Comparison of ENCODE assay signal across 24 cellular contexts in the genomic region with DNA sequence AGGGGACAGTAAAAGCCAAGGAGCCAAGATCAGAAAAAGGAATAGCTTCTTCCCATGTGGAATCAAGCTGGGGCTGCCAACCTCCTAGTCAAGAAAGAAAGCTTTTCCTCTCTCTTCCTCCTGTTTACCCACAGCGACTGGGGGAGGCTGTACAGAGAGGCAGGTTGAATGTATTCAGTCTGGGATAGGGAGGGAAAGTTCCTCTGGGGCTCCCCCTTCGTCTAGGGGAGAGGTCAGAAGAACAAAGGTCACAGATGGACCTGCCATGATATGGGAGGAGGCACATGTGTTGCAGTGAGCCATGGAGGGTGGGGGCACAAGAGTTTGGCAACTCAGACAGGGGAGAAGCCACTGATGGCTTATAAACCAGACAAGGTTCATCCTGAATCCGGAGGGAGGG.
DNase-seq lines count a peak whose midpoint lies in the region; ATAC-seq and TF ChIP-seq lines count a peak whose summit lies in the region.
"Had no signal": no experiment of that assay in that cellular context is flagged by ENCODE, and none has a peak within 500 bp of the region (broad histone marks: within the 10 kb centered on the region; RNA-seq: fewer than 3 reads in every experiment).

No MANE protein-coding gene starts in this region.

- H3K27ac ChIP-seq in RWPE2 (ENCODE audit: poor library complexity, severe bottlenecking): peak overlapping the region; percentile 88
- H3K27ac ChIP-seq in neural progenitor cell: no peak overlapping the region
- no peak overlapping the region for H3K27ac ChIP-seq in MM.1S (ENCODE audit: low read length)
- peak overlapping the region in 1 of 2 donors; percentile 67 for H3K27ac ChIP-seq in ascending aorta
- H3K27ac ChIP-seq: breast epithelium, HL-60 had no signal

- H3K4me3 ChIP-seq in RWPE2 (ENCODE audit: severe bottlenecking) (no peak overlapping the region), neural progenitor cell (no peak overlapping the region), MM.1S (ENCODE audit: low read length) (no peak overlapping the region), ascending aorta (no peak overlapping the region)
- H3K4me3 ChIP-seq: breast epithelium had no signal

- no peak for DNase-seq in RWPE2 (ENCODE audit: low spot score)
- no peak for DNase-seq in glutamatergic neuron
- no peak for DNase-seq in neural progenitor cell (ENCODE audit: low spot score)
- no peak for DNase-seq in type B pancreatic cell (ENCODE audit: extremely low spot score, unreplicated experiment)
- no peak for DNase-seq in MM.1S
- DNase-seq in ascending aorta (ENCODE audit: low spot score in 2 of 2): no peak
- no peak for DNase-seq in NCI-H2227 (lab: John Stamatoyannopoulos, UW; ENCODE audit: unreplicated experiment)
- DNase-seq: activated CD4-positive, alpha-beta T cell treated with anti-CD3 and anti-CD28 coated beads, Interleukin-2, amount 10 ng/mL, durations not matched to agents 24 days and 14 days; activated CD8-positive, alpha-beta memory T cell treated with anti-CD3 and anti-CD28 coated beads, Interleukin-2, amount 10 ng/mL, durations not matched to agents 7 days and 5 days; activated naive CD8-positive, alpha-beta T cell treated with anti-CD3 and anti-CD28 coated beads, Interleukin-2, amount 50 U/mL, for 24 hours; CD4-positive, alpha-beta T cell; foreskin fibroblast; GF-D8; NCI-H1694 treated with DMSO at 0.1 percent for 48 hours; NCI-H2227 treated with DMSO at 0.1 percent for 48 hours; NCI-H748 treated with DMSO at 0.1 percent for 48 hours; SIG-M5; substantia nigra had no signal

- peaks cover 33% of the 10 kb centered on the region for H3K4me1 ChIP-seq in RWPE2 (ENCODE audit: insufficient read depth, poor library complexity, severe bottlenecking)
- H3K4me1 ChIP-seq in neural progenitor cell: peaks cover 74% of the 10 kb centered on the region
- peaks cover 31% of the 10 kb centered on the region for H3K4me1 ChIP-seq in MM.1S (ENCODE audit: low read length)
- peaks cover 5 to 42% of the 10 kb centered on the region in 2 donors for H3K4me1 ChIP-seq in ascending aorta

- no peak overlapping the region for H3K9ac ChIP-seq in neural progenitor cell
- no peak overlapping the region for H3K9ac ChIP-seq in MM.1S (ENCODE audit: low read length)

- H3K4me2 ChIP-seq in neural progenitor cell: no peak overlapping the region
- no peak overlapping the region for H3K4me2 ChIP-seq in MM.1S (ENCODE audit: low read depth, low read length)

- H3K79me2 ChIP-seq in neural progenitor cell (ENCODE audit: low read depth) (no peaks in the 10 kb centered on the region), MM.1S (ENCODE audit: low read length) (no peaks in the 10 kb centered on the region)

- H3K9me3 ChIP-seq in RWPE2 (ENCODE audit: severe bottlenecking) (no peaks in the 10 kb centered on the region), neural progenitor cell (ENCODE audit: low read depth) (no peaks in the 10 kb centered on the region), MM.1S (replicated peaks; ENCODE audit: insufficient read depth, low read length) (no peaks in the 10 kb centered on the region), ascending aorta (no peaks in the 10 kb centered on the region)
- H3K9me3 ChIP-seq: breast epithelium had no signal

- H4K20me1 ChIP-seq in neural progenitor cell (ENCODE audit: low read depth) (no peaks in the 10 kb centered on the region), MM.1S (ENCODE audit: insufficient read depth, low read length) (no peaks in the 10 kb centered on the region)

- H3K9me2 ChIP-seq in MM.1S (replicated peaks; ENCODE audit: insufficient read depth, low read length): no peaks in the 10 kb centered on the region

- TF ChIP-seq CTCF in RWPE2 (IDR thresholded peaks at IDR 0.05; ENCODE audit: poor library complexity, severe bottlenecking): no peak
- TF ChIP-seq CTCF in glutamatergic neuron (IDR thresholded peaks at IDR 0.05; ENCODE audit: partially characterized antibody, unreplicated experiment): no peak
- TF ChIP-seq CTCF in neural progenitor cell (IDR thresholded peaks at IDR 0.05): no peak
- TF ChIP-seq CTCF in type B pancreatic cell (conservative IDR thresholded peaks at IDR 0.05): no peak
- TF ChIP-seq CTCF in MM.1S (IDR thresholded peaks at IDR 0.05; ENCODE audit: low read length): no peak
- TF ChIP-seq CTCF in ascending aorta (IDR thresholded peaks at IDR 0.05): no peak

- no peak overlapping the region for H3K4me3 Mint-ChIP-seq in glutamatergic neuron (ENCODE audit: unreplicated experiment)
- H3K4me3 Mint-ChIP-seq in neural progenitor cell: no peak overlapping the region
- peak overlapping the region; percentile 63 for H3K4me3 Mint-ChIP-seq in type B pancreatic cell
- H3K4me3 Mint-ChIP-seq: activated CD4-positive, alpha-beta T cell treated with anti-CD3 and anti-CD28 coated beads, Interleukin-2, amount 10 ng/mL, durations not matched to agents 24 days and 14 days; activated CD8-positive, alpha-beta memory T cell treated with anti-CD3 and anti-CD28 coated beads, Interleukin-2, amount 10 ng/mL, durations not matched to agents 7 days and 5 days; activated naive CD8-positive, alpha-beta T cell treated with anti-CD3 and anti-CD28 coated beads, Interleukin-2, amount 50 U/mL, for 24 hours; CD4-positive, alpha-beta T cell; dendritic cell treated with granulocyte-macrophage colony-stimulating factor and Interleukin-4, amounts not matched to agents 40 ng/mL and 50 ng/mL, for 4 days; IgD-negative memory B cell; mesothelial cell of epicardium; neural crest cell had no signal

- H3K27ac Mint-ChIP-seq in glutamatergic neuron (ENCODE audit: unreplicated experiment) (peak overlapping the region; percentile 43), neural progenitor cell (peak overlapping the region; percentile 76), type B pancreatic cell (peak overlapping the region; percentile 86)
- H3K27ac Mint-ChIP-seq: activated CD4-positive, alpha-beta T cell treated with anti-CD3 and anti-CD28 coated beads, Interleukin-2, amount 10 ng/mL, durations not matched to agents 24 days and 14 days; activated CD8-positive, alpha-beta memory T cell treated with anti-CD3 and anti-CD28 coated beads, Interleukin-2, amount 10 ng/mL, durations not matched to agents 7 days and 5 days; activated naive CD8-positive, alpha-beta T cell treated with anti-CD3 and anti-CD28 coated beads, Interleukin-2, amount 50 U/mL, for 24 hours; CD4-positive, alpha-beta T cell; dendritic cell treated with granulocyte-macrophage colony-stimulating factor and Interleukin-4, amounts not matched to agents 40 ng/mL and 50 ng/mL, for 4 days; IgD-negative memory B cell; mesothelial cell of epicardium had no signal

- H3K36me3 Mint-ChIP-seq in glutamatergic neuron (ENCODE audit: unreplicated experiment): no peaks in the 10 kb centered on the region
- peaks cover 8% of the 10 kb centered on the region for H3K36me3 Mint-ChIP-seq in neural progenitor cell
- peaks cover 19% of the 10 kb centered on the region for H3K36me3 Mint-ChIP-seq in type B pancreatic cell
- H3K36me3 Mint-ChIP-seq: activated CD8-positive, alpha-beta memory T cell treated with anti-CD3 and anti-CD28 coated beads, Interleukin-2, amount 10 ng/mL, durations not matched to agents 7 days and 5 days; IgD-negative memory B cell; mesothelial cell of epicardium had no signal

- no peak overlapping the region for H2AFZ ChIP-seq in neural progenitor cell (replicated peaks)
- no peak overlapping the region for H2AFZ ChIP-seq in MM.1S (ENCODE audit: low read length)

- no peak for ATAC-seq in RWPE2 (ENCODE audit: low read depth)
- ATAC-seq: activated CD8-positive, alpha-beta memory T cell treated with anti-CD3 and anti-CD28 coated beads, Interleukin-2, amount 10 ng/mL, durations not matched to agents 7 days and 5 days; activated naive CD8-positive, alpha-beta T cell treated with anti-CD3 and anti-CD28 coated beads, Interleukin-2, amount 50 U/mL, for 24 hours had no signal

- H3K27me3 ChIP-seq in RWPE2 (ENCODE audit: insufficient read depth, poor library complexity, severe bottlenecking) (no peaks in the 10 kb centered on the region), neural progenitor cell (no peaks in the 10 kb centered on the region), MM.1S (replicated peaks; ENCODE audit: insufficient read depth, low read length) (no peaks in the 10 kb centered on the region), ascending aorta (no peaks in the 10 kb centered on the region)
- H3K27me3 ChIP-seq: breast epithelium had no signal

- H3K9me3 Mint-ChIP-seq in glutamatergic neuron (ENCODE audit: unreplicated experiment): peaks cover 1% of the 10 kb centered on the region
- no peaks in the 10 kb centered on the region for H3K9me3 Mint-ChIP-seq in neural progenitor cell
- no peaks in the 10 kb centered on the region for H3K9me3 Mint-ChIP-seq in type B pancreatic cell
- H3K9me3 Mint-ChIP-seq: activated CD4-positive, alpha-beta T cell treated with anti-CD3 and anti-CD28 coated beads, Interleukin-2, amount 10 ng/mL, durations not matched to agents 24 days and 14 days; activated naive CD8-positive, alpha-beta T cell treated with anti-CD3 and anti-CD28 coated beads, Interleukin-2, amount 50 U/mL, for 24 hours; CD4-positive, alpha-beta T cell; dendritic cell treated with granulocyte-macrophage colony-stimulating factor and Interleukin-4, amounts not matched to agents 40 ng/mL and 50 ng/mL, for 4 days; mesothelial cell of epicardium; neural crest cell had no signal

- no peaks in the 10 kb centered on the region for H3K36me3 ChIP-seq in RWPE2 (ENCODE audit: low read depth)
- H3K36me3 ChIP-seq in neural progenitor cell: no peaks in the 10 kb centered on the region
- H3K36me3 ChIP-seq in MM.1S (replicated peaks; ENCODE audit: insufficient read depth, low read length): no peaks in the 10 kb centered on the region
- no peaks in the 10 kb centered on the region for H3K36me3 ChIP-seq in ascending aorta
- H3K36me3 ChIP-seq: breast epithelium had no signal

- no peaks in the 10 kb centered on the region for H3K27me3 Mint-ChIP-seq in glutamatergic neuron (ENCODE audit: unreplicated experiment)
- no peaks in the 10 kb centered on the region for H3K27me3 Mint-ChIP-seq in neural progenitor cell (ENCODE audit: insufficient read depth, low read depth)
- H3K27me3 Mint-ChIP-seq in type B pancreatic cell: no peaks in the 10 kb centered on the region

- intact Hi-C loops in ascending aorta (cut with DNase I): loop anchor here (10.0 kb wide), 1 partner anchor 52 kb away; no protein-coding TSS in a partner anchor

- peaks cover 41% of the 10 kb centered on the region for H3K4me1 Mint-ChIP-seq in glutamatergic neuron (ENCODE audit: low read depth, unreplicated experiment)
- peaks cover 79% of the 10 kb centered on the region for H3K4me1 Mint-ChIP-seq in neural progenitor cell
- peaks cover 89% of the 10 kb centered on the region for H3K4me1 Mint-ChIP-seq in type B pancreatic cell (ENCODE audit: unreplicated experiment)
- H3K4me1 Mint-ChIP-seq: activated naive CD8-positive, alpha-beta T cell treated with anti-CD3 and anti-CD28 coated beads, Interleukin-2, amount 50 U/mL, for 24 hours had no signal

- H3F3A ChIP-seq in neural progenitor cell (ENCODE audit: low read depth): peaks cover 12% of the 10 kb centered on the region
- H3F3A ChIP-seq in MM.1S (ENCODE audit: insufficient read depth, low read length): peaks cover 26% of the 10 kb centered on the region
